26 cellular contexts compared by ENCODE assay signal in the genomic region with DNA sequence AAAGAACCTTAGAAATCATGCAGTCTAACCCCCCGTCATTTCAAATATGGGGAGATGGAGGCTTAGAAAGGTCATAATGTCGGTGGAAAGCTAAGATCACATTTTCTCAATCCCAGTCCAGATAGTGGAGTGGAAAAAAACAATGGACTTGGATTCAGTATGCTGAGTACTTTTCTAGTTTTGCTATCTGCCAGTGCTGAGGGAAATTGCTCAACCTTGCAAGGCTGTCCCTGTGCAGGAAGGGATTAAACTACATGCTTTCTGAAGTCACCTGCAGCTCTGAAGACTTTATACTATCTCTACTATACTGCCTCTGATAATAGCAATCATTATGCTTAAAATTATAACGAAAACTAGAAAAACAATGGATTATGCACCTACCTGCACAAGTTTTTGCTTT.
"Had no signal": no experiment of that assay in that cellular context is flagged by ENCODE, and none has a peak within 500 bp of the region (broad histone marks: within the 10 kb centered on the region; RNA-seq: fewer than 3 reads in every experiment).

No MANE protein-coding gene starts in this region.

- H3K4me1 ChIP-seq: breast epithelium, testis, upper lobe of left lung had no signal

- H3K27ac Mint-ChIP-seq: activated CD8-positive, alpha-beta T cell treated with anti-CD3 and anti-CD28 coated beads, Interleukin-2, amount 10 ng/mL, durations not matched to agents 7 days and 5 days; activated naive CD8-positive, alpha-beta T cell treated with anti-CD3 and anti-CD28 coated beads, Interleukin-2, amount 50 U/mL, for 24 hours; activated T-helper 1 cell treated with anti-CD3 and anti-CD28 coated beads, Interleukin-12 subunit alpha, Interleukin-12 subunit beta, Interleukin-2, Interleukin-4 antibody, amounts not matched to agents 30 ng/mL and 10 ng/mL and 1 ng/mL, durations not matched to agents 14 hours and 24 hours and 36 hours; endodermal cell; memory B cell; stimulated activated naive B cell treated with anti-CD40 and anti-IgM and Interleukin-4, amounts not matched to agents 10 μg/mL and 1 μg/mL and 100 μg/mL, for 72 hours had no signal

- H3K4me3 Mint-ChIP-seq: activated CD8-positive, alpha-beta T cell treated with anti-CD3 and anti-CD28 coated beads, Interleukin-2, amount 10 ng/mL, durations not matched to agents 7 days and 5 days; activated naive CD8-positive, alpha-beta T cell treated with anti-CD3 and anti-CD28 coated beads, Interleukin-2, amount 50 U/mL, for 24 hours; activated T-helper 1 cell treated with anti-CD3 and anti-CD28 coated beads, Interleukin-12 subunit alpha, Interleukin-12 subunit beta, Interleukin-2, Interleukin-4 antibody, amounts not matched to agents 30 ng/mL and 10 ng/mL and 1 ng/mL, durations not matched to agents 14 hours and 24 hours and 36 hours; central memory CD8-positive, alpha-beta T cell; endodermal cell; memory B cell; naive B cell; stimulated activated naive B cell treated with anti-CD40 and anti-IgM and Interleukin-4, amounts not matched to agents 10 μg/mL and 1 μg/mL and 100 μg/mL, for 72 hours had no signal

- H3K9me3 Mint-ChIP-seq: activated naive CD8-positive, alpha-beta T cell treated with anti-CD3 and anti-CD28 coated beads, Interleukin-2, amount 50 U/mL, for 24 hours; activated T-helper 1 cell treated with anti-CD3 and anti-CD28 coated beads, Interleukin-12 subunit alpha, Interleukin-12 subunit beta, Interleukin-2, Interleukin-4 antibody, amounts not matched to agents 30 ng/mL and 10 ng/mL and 1 ng/mL, durations not matched to agents 14 hours and 24 hours and 36 hours; central memory CD8-positive, alpha-beta T cell; memory B cell; stimulated activated naive B cell treated with anti-CD40 and anti-IgM and Interleukin-4, amounts not matched to agents 10 μg/mL and 1 μg/mL and 100 μg/mL, for 72 hours had no signal

- H3K36me3 ChIP-seq: breast epithelium, upper lobe of left lung, WERI-Rb-1 had no signal

- H3K4me3 ChIP-seq: breast epithelium, mucosa of descending colon, testis, upper lobe of left lung had no signal

- H3K27me3 ChIP-seq: breast epithelium, testis, upper lobe of left lung had no signal

- H3K36me3 Mint-ChIP-seq: memory B cell; naive B cell; stimulated activated naive B cell treated with anti-CD40 and anti-IgM and Interleukin-4, amounts not matched to agents 10 μg/mL and 1 μg/mL and 100 μg/mL, for 72 hours had no signal

- H3K9me3 ChIP-seq: breast epithelium, mucosa of descending colon, SK-N-SH, testis, upper lobe of left lung had no signal

- H3K9ac ChIP-seq: SK-N-SH had no signal

- H3K27ac ChIP-seq: epithelial cell of prostate, testis, upper lobe of left lung, WERI-Rb-1 had no signal

- H3K4me1 Mint-ChIP-seq: activated naive CD8-positive, alpha-beta T cell treated with anti-CD3 and anti-CD28 coated beads, Interleukin-2, amount 50 U/mL, for 24 hours; central memory CD8-positive, alpha-beta T cell; endodermal cell; memory B cell; naive B cell; stimulated activated naive B cell treated with anti-CD40 and anti-IgM and Interleukin-4, amounts not matched to agents 10 μg/mL and 1 μg/mL and 100 μg/mL, for 72 hours had no signal

- DNase-seq: activated CD4-positive, alpha-beta T cell treated with anti-CD3 and anti-CD28 coated beads for 1 hour; activated CD4-positive, alpha-beta T cell treated with anti-CD3 and anti-CD28 coated beads, Interleukin-2, amount 50 U/mL, for 1 hour; activated CD8-positive, alpha-beta T cell treated with anti-CD3 and anti-CD28 coated beads, Interleukin-2, amount 10 ng/mL, durations not matched to agents 7 days and 5 days; activated gamma-delta T cell; activated naive CD4-positive, alpha-beta T cell treated with anti-CD3 and anti-CD28 coated beads, Interleukin-2, amount 50 U/mL, for 16 hours; activated naive CD8-positive, alpha-beta T cell treated with anti-CD3 and anti-CD28 coated beads, Interleukin-2, amount 50 U/mL, for 24 hours; cortex of kidney; endodermal cell; foreskin melanocyte; islet precursor cell; left colon; mucosa of descending colon; naive B cell; nucleus accumbens; SK-N-SH; stimulated activated CD4-positive, alpha-beta T cell treated with anti-CD3 and anti-CD28 coated beads, Interleukin-2, amount 100 ng/mL, for 48 hours; stimulated activated CD8-positive, alpha-beta memory T cell treated with anti-CD3 and anti-CD28 coated beads, Interleukin-4, amount 100 ng/mL, for 48 hours; stimulated activated naive B cell treated with anti-CD40 and anti-IgM and Interleukin-4, amounts not matched to agents 10 μg/mL and 1 μg/mL and 100 μg/mL, for 72 hours; testis; upper lobe of left lung; WERI-Rb-1 had no signal

- H3K27me3 Mint-ChIP-seq: activated naive CD8-positive, alpha-beta T cell treated with anti-CD3 and anti-CD28 coated beads, Interleukin-2, amount 50 U/mL, for 24 hours; central memory CD8-positive, alpha-beta T cell; memory B cell; naive B cell; stimulated activated naive B cell treated with anti-CD40 and anti-IgM and Interleukin-4, amounts not matched to agents 10 μg/mL and 1 μg/mL and 100 μg/mL, for 72 hours had no signal
